Comparison of ENCODE assay signal across 14 cellular contexts in the genomic region with DNA sequence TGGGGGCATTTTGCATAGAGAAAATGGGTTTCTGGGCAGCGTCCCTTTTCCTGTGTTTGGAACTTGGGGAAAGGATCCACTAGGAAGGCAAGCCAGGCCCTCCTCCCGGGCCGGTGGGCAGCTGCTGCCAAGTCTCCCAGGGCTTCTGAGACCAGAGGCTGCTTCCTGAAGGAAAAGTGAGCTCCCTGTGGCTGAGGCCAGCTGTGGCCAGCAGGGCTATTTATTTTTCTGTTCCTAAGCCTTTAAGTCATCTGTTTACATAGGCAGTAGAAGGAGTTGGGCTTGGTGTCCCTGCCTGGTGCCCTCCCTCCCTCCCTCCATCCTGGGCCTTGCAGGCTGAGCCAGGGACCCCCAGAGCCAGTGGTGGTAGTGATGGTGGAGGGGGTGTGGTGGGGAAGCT.
DNase-seq lines count a peak whose midpoint lies in the region; TF ChIP-seq lines count a peak whose summit lies in the region.
"Had no signal": no experiment of that assay in that cellular context is flagged by ENCODE, and none has a peak within 500 bp of the region (broad histone marks: within the 10 kb centered on the region; RNA-seq: fewer than 3 reads in every experiment).

No MANE protein-coding gene starts in this region.

- TF ChIP-seq CTCF in coronary artery (IDR thresholded peaks at IDR 0.05) (no peak), adrenal gland (IDR thresholded peaks at IDR 0.05) (no peak)

- 73% methylated on average over 3 of the region's 3 CpGs for WGBS in mesodermal cell (ENCODE audit: insufficient coverage in 2 of 2), 2 experiments
- 73 to 97% (median 87%) methylated on average over 3 of the region's 3 CpGs for WGBS in adrenal gland, 4 donors

- peak; percentile 64 for DNase-seq in AG20443 (ENCODE audit: low spot score)
- DNase-seq in LHCN-M2 (ENCODE audit: low read depth) = peak; percentile 78
- DNase-seq in coronary artery (ENCODE audit: low spot score) = peak; percentile 75
- no peak for DNase-seq in LoVo (ENCODE audit: low spot score)
- no peak for DNase-seq in NCI-H1092 treated with DMSO at 0.1 percent for 48 hours (lab: John Stamatoyannopoulos, UW)
- no peak for DNase-seq in adrenal gland
- no peak for DNase-seq in activated CD4-positive, CD25-positive, alpha-beta regulatory T cell treated with anti-CD3 and anti-CD28 coated beads, Interleukin-2, amount 50 U/mL, for 72 hours
- DNase-seq: activated CD4-positive, alpha-beta T cell treated with anti-CD3 and anti-CD28 coated beads for 4 hours; CD4-positive, alpha-beta T cell; foreskin melanocyte; NCI-H1092; NCI-H774; occipital lobe had no signal

- no peak for TF ChIP-seq POLR2A in adrenal gland (IDR thresholded peaks at IDR 0.05)

- H3K9me3 ChIP-seq in mesodermal cell (ENCODE audit: control insufficient read depth, low read length) (no peaks in the 10 kb centered on the region), adrenal gland (replicated peaks in 1 of 3) (no peaks in the 10 kb centered on the region)

- H3K27ac ChIP-seq in coronary artery (peak overlapping the region; percentile 82 to 92), mesodermal cell (ENCODE audit: low read depth, low read length, severe bottlenecking) (peak overlapping the region; percentile 73), adrenal gland (no peak overlapping the region)

- peaks cover 63% of the 10 kb centered on the region for H3K4me1 ChIP-seq in mesodermal cell (ENCODE audit: control insufficient read depth, insufficient read depth, low read length, poor library complexity, severe bottlenecking)
- H3K4me1 ChIP-seq in adrenal gland (replicated peaks in 1 of 2) = peaks cover 6 to 32% of the 10 kb centered on the region in 2 donors

- intact Hi-C loops in adrenal gland (cut with DNase I) = no loop called here

- H3K36me3 ChIP-seq in mesodermal cell (ENCODE audit: control insufficient read depth, insufficient read depth, low read length) (no peaks in the 10 kb centered on the region), adrenal gland (replicated peaks in 1 of 2) (no peaks in the 10 kb centered on the region)

- no peak overlapping the region for H3K4me3 ChIP-seq in coronary artery
- no peak overlapping the region for H3K4me3 ChIP-seq in mesodermal cell (ENCODE audit: extremely low read depth, insufficient read depth, low read length, poor library complexity, severe bottlenecking)
- no peak overlapping the region for H3K4me3 ChIP-seq in adrenal gland

- H3K27me3 ChIP-seq in adrenal gland = no peaks in the 10 kb centered on the region

Comparison
In these comparisons a context has a peak if more than half of its experiments do, and no peak if none do; other contexts are left out.
1. DNase-seq: peak in AG20443 (single experiment), LHCN-M2 (single experiment) and coronary artery (single experiment); none in LoVo (single experiment), NCI-H1092 treated with DMSO at 0.1 percent for 48 hours (single experiment), adrenal gland (0 of 7) and activated CD4-positive, CD25-positive, alpha-beta regulatory T cell treated with anti-CD3 and anti-CD28 coated beads, Interleukin-2, amount 50 U/mL, for 72 hours (single experiment).
2. H3K27ac ChIP-seq: peak in coronary artery (2 of 2) and mesodermal cell (single experiment); none in adrenal gland (0 of 5).